17 cellular contexts compared by ENCODE assay signal in the genomic region with DNA sequence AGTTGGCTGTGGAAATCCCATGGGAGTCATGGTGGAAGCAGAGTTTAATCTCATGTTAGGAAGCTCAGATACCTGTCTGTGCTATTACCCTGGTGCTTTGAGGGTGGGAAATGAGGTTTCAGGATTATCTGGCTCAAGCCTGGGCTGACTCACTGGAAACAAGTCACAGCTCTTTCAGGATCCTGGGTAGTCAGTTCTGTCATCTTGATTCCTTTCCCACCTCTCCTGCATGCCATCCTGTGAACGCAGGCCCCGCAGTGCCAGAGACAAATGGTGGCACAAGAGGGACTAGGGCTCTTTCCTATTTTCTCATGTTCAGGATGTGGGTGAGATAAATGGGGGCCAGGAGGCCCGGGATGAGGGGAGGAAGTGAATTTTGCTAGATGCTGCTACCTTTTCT.
"Had no signal": no experiment of that assay in that cellular context is flagged by ENCODE, and none has a peak within 500 bp of the region (broad histone marks: within the 10 kb centered on the region; RNA-seq: fewer than 3 reads in every experiment).

No MANE protein-coding gene starts in this region.

- H3K4me2 ChIP-seq: smooth muscle cell had no signal

- H3K4me3 ChIP-seq: ascending aorta, ovary, right lobe of liver, smooth muscle cell had no signal

- H3K27ac Mint-ChIP-seq: activated naive CD4-positive, alpha-beta T cell treated with anti-CD3 and anti-CD28 coated beads, Interleukin-2, amount 10 ng/mL, durations not matched to agents 7 days and 5 days; activated T-cell treated with anti-CD3 and anti-CD28 coated beads, Interleukin-2, amount 50 U/mL, for 24 hours had no signal

- FAIRE-seq: colon had no signal

- H3K9me3 Mint-ChIP-seq: activated naive CD4-positive, alpha-beta T cell treated with anti-CD3 and anti-CD28 coated beads, Interleukin-2, amount 10 ng/mL, durations not matched to agents 7 days and 5 days; activated T-cell treated with anti-CD3 and anti-CD28 coated beads, Interleukin-2, amount 50 U/mL, for 24 hours had no signal

- H3K36me3 ChIP-seq: ascending aorta, ovary, right lobe of liver had no signal

- H3K4me3 Mint-ChIP-seq: activated naive CD4-positive, alpha-beta T cell treated with anti-CD3 and anti-CD28 coated beads, Interleukin-2, amount 10 ng/mL, durations not matched to agents 7 days and 5 days; activated T-cell treated with anti-CD3 and anti-CD28 coated beads, Interleukin-2, amount 50 U/mL, for 24 hours; neural crest cell had no signal

- DNase-seq: activated CD4-positive, alpha-beta T cell treated with anti-CD3 and anti-CD28 coated beads, Interleukin-2, amount 50 U/mL, for 1 hour; activated naive CD4-positive, alpha-beta T cell treated with anti-CD3 and anti-CD28 coated beads, Interleukin-2, amount 10 ng/mL, durations not matched to agents 7 days and 5 days; activated T-cell treated with anti-CD3 and anti-CD28 coated beads, Interleukin-2, amount 50 U/mL, for 24 hours; foreskin fibroblast; glutamatergic neuron; hypothalamus; ovary; right lobe of liver; stimulated activated CD4-positive, alpha-beta T cell treated with anti-CD3 and anti-CD28 coated beads, Interleukin-4, amount 100 ng/mL, for 4 hours; stimulated activated CD8-positive, alpha-beta memory T cell treated with anti-CD3 and anti-CD28 coated beads, Interleukin-4, amount 100 ng/mL, for 48 hours; stimulated activated naive CD8-positive, alpha-beta T cell treated with anti-CD3 and anti-CD28 coated beads, Interleukin-15, Interleukin-2, amounts not matched to agents 100 U/mL and 50 U/mL, for 24 hours; trophoblast cell had no signal

- H3K27ac ChIP-seq: ascending aorta, ovary, right lobe of liver had no signal

- H3K27me3 Mint-ChIP-seq: activated T-cell treated with anti-CD3 and anti-CD28 coated beads, Interleukin-2, amount 50 U/mL, for 24 hours had no signal

- H3K27me3 ChIP-seq: ascending aorta, ovary, right lobe of liver had no signal

- ATAC-seq: activated CD4-positive, CD25-positive, alpha-beta regulatory T cell treated with anti-CD3 and anti-CD28 coated beads, Interleukin-2, amount 50 U/mL, for 24 hours; right lobe of liver; stimulated activated naive CD8-positive, alpha-beta T cell treated with anti-CD3 and anti-CD28 coated beads, Interleukin-15, Interleukin-2, amounts not matched to agents 100 U/mL and 50 U/mL, for 24 hours had no signal
